In the genomic region with DNA sequence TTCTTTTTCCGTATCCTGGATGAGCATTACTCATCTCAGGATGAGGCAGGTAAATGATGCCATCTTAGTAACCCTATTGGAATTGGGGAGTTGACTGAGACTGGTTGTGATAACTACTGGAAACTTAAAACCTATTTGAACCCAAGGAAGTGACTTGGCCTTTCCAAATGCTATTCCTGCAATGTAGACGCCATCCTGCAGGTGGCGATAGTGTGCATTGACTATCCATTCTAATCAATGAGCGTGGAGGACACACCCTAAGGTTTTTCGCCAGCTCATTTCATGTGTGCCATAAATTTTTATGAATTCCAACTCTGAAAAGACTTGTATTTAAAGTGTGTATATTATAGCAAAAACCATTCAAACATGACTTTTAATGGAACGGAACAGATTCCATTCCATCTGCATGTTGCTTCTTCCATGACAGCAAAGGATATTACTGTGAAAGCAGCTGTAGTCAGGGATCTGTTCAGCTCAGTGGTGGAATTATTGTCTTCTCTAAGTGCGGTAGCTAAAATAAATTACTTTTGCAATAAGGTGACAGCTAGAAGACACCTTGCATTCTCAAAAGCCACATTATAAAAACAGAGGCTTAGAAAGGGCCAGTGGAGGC, we compare ENCODE assay signal across 8 cellular contexts. TPM values are rescaled to one million over a fixed set of nuclear protein-coding genes. Genes with fewer than 3 reads are reported as not detected.
DNase-seq lines count a peak whose midpoint lies in the region; ATAC-seq and TF ChIP-seq lines count a peak whose summit lies in the region.

No MANE protein-coding gene starts in this region.

- 44 to 72% methylated on average over 4 to 7 of the region's 7 CpGs for WGBS in gastroesophageal sphincter (ENCODE audit: low coverage in 1 of 2), 2 donors

- H3K27ac ChIP-seq in gastroesophageal sphincter = no peak overlapping the region

- H3K36me3 ChIP-seq in gastroesophageal sphincter = peaks cover 0 to 10% of the 10 kb centered on the region in 2 donors

- TF ChIP-seq EP300 in gastroesophageal sphincter (IDR thresholded peaks at IDR 0.05) = no peak

- H3K27ac Mint-ChIP-seq in activated naive CD4-positive, alpha-beta T cell treated with anti-CD3 and anti-CD28 coated beads for 36 hours = no peak overlapping the region
- H3K27ac Mint-ChIP-seq in stimulated activated effector memory CD8-positive, alpha-beta T cell treated with anti-CD3 and anti-CD28 coated beads, Interleukin-12 subunit alpha, Interleukin-12 subunit beta, amount 100 ng/mL, for 72 hours = no peak overlapping the region

- H3K9me3 ChIP-seq in gastroesophageal sphincter = peaks cover 0 to 8% (median 0%) of the 10 kb centered on the region in 3 donors

- peak; percentile 69 for DNase-seq in activated naive CD4-positive, alpha-beta T cell treated with anti-CD3 and anti-CD28 coated beads for 36 hours
- no peak for DNase-seq in activated naive CD4-positive, alpha-beta T cell (lab: John Stamatoyannopoulos, UW)
- peak; percentile 64 for DNase-seq in RPMI8226
- DNase-seq in stimulated activated effector memory CD8-positive, alpha-beta T cell treated with anti-CD3 and anti-CD28 coated beads, Interleukin-12 subunit alpha, Interleukin-12 subunit beta, amount 100 ng/mL, for 72 hours (ENCODE audit: low spot score in 2 of 2) = peak; percentile 24 to 64

- CTCF ChIA-PET in activated naive CD4-positive, alpha-beta T cell treated with anti-CD3 and anti-CD28 coated beads for 36 hours (lab: Charles Lee) = interaction anchor here (0.6 to 1.4 kb wide), 10 partner anchors 9 to 405 kb away, joined by 3 to 6 read pairs (median 3); no protein-coding TSS in a partner anchor

- intact Hi-C loops in activated naive CD4-positive, alpha-beta T cell treated with anti-CD3 and anti-CD28 coated beads for 36 hours (cut with micrococcal nuclease) = loop anchor here (1.0 kb wide), 1 partner anchor 152 kb away; no protein-coding TSS in a partner anchor

- no peaks in the 10 kb centered on the region for H3K36me3 Mint-ChIP-seq in activated naive CD4-positive, alpha-beta T cell treated with anti-CD3 and anti-CD28 coated beads for 36 hours (ENCODE audit: low read depth)
- H3K36me3 Mint-ChIP-seq in stimulated activated effector memory CD8-positive, alpha-beta T cell treated with anti-CD3 and anti-CD28 coated beads, Interleukin-12 subunit alpha, Interleukin-12 subunit beta, amount 100 ng/mL, for 72 hours = no peaks in the 10 kb centered on the region

- H3K4me3 Mint-ChIP-seq in activated naive CD4-positive, alpha-beta T cell treated with anti-CD3 and anti-CD28 coated beads for 36 hours = no peak overlapping the region
- H3K4me3 Mint-ChIP-seq in stimulated activated effector memory CD8-positive, alpha-beta T cell treated with anti-CD3 and anti-CD28 coated beads, Interleukin-12 subunit alpha, Interleukin-12 subunit beta, amount 100 ng/mL, for 72 hours = no peak overlapping the region

- no peaks in the 10 kb centered on the region for H3K4me1 Mint-ChIP-seq in activated naive CD4-positive, alpha-beta T cell treated with anti-CD3 and anti-CD28 coated beads for 36 hours (ENCODE audit: low read depth)
- no peaks in the 10 kb centered on the region for H3K4me1 Mint-ChIP-seq in stimulated activated effector memory CD8-positive, alpha-beta T cell treated with anti-CD3 and anti-CD28 coated beads, Interleukin-12 subunit alpha, Interleukin-12 subunit beta, amount 100 ng/mL, for 72 hours

- H3K9me3 Mint-ChIP-seq in activated naive CD4-positive, alpha-beta T cell treated with anti-CD3 and anti-CD28 coated beads for 36 hours = peaks cover 2% of the 10 kb centered on the region
- H3K9me3 Mint-ChIP-seq in stimulated activated effector memory CD8-positive, alpha-beta T cell treated with anti-CD3 and anti-CD28 coated beads, Interleukin-12 subunit alpha, Interleukin-12 subunit beta, amount 100 ng/mL, for 72 hours = no peaks in the 10 kb centered on the region

- H3K4me3 ChIP-seq in gastroesophageal sphincter = no peak overlapping the region

- peak; percentile 26 to 58 (median 44) for TF ChIP-seq CTCF in gastroesophageal sphincter (IDR thresholded peaks at IDR 0.05)

- H3K27me3 Mint-ChIP-seq in activated naive CD4-positive, alpha-beta T cell treated with anti-CD3 and anti-CD28 coated beads for 36 hours (ENCODE audit: low read depth) = peaks cover 5% of the 10 kb centered on the region

- H3K27me3 ChIP-seq in gastroesophageal sphincter = no peaks in the 10 kb centered on the region

- no peak for TF ChIP-seq POLR2A in gastroesophageal sphincter (IDR thresholded peaks at IDR 0.05)

- H3K4me1 ChIP-seq in gastroesophageal sphincter = peaks cover 0 to 24% (median 5%) of the 10 kb centered on the region in 3 donors

- no peak for ATAC-seq in gastroesophageal sphincter
- ATAC-seq in stimulated activated effector memory CD8-positive, alpha-beta T cell treated with anti-CD3 and anti-CD28 coated beads, Interleukin-12 subunit alpha, Interleukin-12 subunit beta, amount 100 ng/mL, for 72 hours = no peak
- ATAC-seq in HG03460 (IDR thresholded peaks at IDR 0.05; ENCODE audit: unreplicated experiment) = no peak
- ATAC-seq in GM21360 (IDR thresholded peaks at IDR 0.05; ENCODE audit: unreplicated experiment) = no peak
- no peak for ATAC-seq in HG03159 (IDR thresholded peaks at IDR 0.05; ENCODE audit: unreplicated experiment)

RNA-seq across cellular contexts. Expression of gene SYT17, which starts 55.3 kb away (rescaled TPM):
- total RNA-seq in activated naive CD4-positive, alpha-beta T cell treated with anti-CD3 and anti-CD28 coated beads for 36 hours = not detected
- total RNA-seq in gastroesophageal sphincter = 1 to 10 TPM; 4.2 to 9.0 (median 6.3) TPM

Comparison
In these comparisons a context has a peak if more than half of its experiments do, and no peak if none do; other contexts are left out.
1. DNase-seq: peak in activated naive CD4-positive, alpha-beta T cell treated with anti-CD3 and anti-CD28 coated beads for 36 hours (single experiment), RPMI8226 (single experiment) and stimulated activated effector memory CD8-positive, alpha-beta T cell treated with anti-CD3 and anti-CD28 coated beads, Interleukin-12 subunit alpha, Interleukin-12 subunit beta, amount 100 ng/mL, for 72 hours (2 of 2); none in activated naive CD4-positive, alpha-beta T cell (0 of 4).
2. RNA of gene SYT17, which starts 55.3 kb away (total RNA-seq): 4.2 to 9.0 TPM in gastroesophageal sphincter; not detected in activated naive CD4-positive, alpha-beta T cell treated with anti-CD3 and anti-CD28 coated beads for 36 hours; every median in the first group is over 4 times any median in the second.